ENCODE assay signal across 27 cellular contexts in the genomic region with DNA sequence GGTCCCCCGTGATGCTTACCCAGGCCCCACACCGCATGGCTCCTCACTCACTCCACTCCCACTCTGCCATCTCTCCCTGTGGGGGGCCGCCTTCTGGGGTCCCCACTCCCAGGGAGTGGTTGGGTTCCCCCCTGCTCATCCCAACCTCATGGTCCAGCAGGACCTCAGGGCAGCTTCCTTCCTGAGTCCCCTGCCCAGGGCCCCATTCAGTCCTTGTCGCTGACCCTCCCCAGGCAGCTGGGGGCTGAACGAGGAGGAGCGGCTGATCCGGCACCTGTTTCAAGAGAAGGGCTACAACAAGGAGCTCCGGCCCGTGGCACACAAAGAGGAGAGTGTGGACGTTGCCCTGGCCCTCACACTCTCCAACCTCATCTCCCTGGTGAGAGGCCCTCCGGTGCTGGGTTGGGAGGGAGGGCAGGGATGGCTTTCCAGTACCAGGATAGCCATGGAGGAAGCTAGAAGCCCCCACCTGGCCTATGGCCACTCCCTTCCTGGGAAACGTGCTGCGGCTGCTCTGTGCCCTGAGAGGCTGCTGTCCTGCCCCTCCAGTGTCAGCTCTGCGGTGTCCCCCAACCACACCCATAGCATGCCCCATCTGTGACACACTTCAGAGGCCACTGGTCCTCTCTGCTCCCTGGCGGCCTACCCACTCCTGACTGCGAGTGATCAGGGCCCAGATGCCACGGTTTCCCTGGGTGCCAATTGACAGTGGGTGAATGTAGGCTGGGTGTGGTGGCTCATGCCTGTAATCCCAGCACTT. TPM values are rescaled to one million over a fixed set of nuclear protein-coding genes. Genes with fewer than 3 reads are reported as not detected.
"Had no signal": no experiment of that assay in that cellular context is flagged by ENCODE, and none has a peak within 500 bp of the region (broad histone marks: within the 10 kb centered on the region; RNA-seq: fewer than 3 reads in every experiment).

No MANE protein-coding gene starts in this region.

- H3K27ac Mint-ChIP-seq: activated CD4-positive, alpha-beta memory T cell treated with anti-CD3 and anti-CD28 coated beads, Interleukin-2, amount 10 ng/mL, durations not matched to agents 7 days and 5 days; activated CD4-positive, alpha-beta T cell treated with anti-CD3 and anti-CD28 coated beads for 36 hours; activated naive CD4-positive, alpha-beta T cell treated with anti-CD3 and anti-CD28 coated beads, Interleukin-2, amount 10 ng/mL, durations not matched to agents 7 days and 5 days; activated naive CD8-positive, alpha-beta T cell treated with anti-CD3 and anti-CD28 coated beads, Interleukin-2, amount 50 U/mL, for 24 hours; endodermal cell; stimulated activated memory B cell treated with anti-CD40 and anti-IgM and Interleukin-4, amounts not matched to agents 10 μg/mL and 1 μg/mL and 100 μg/mL, for 72 hours; T-helper 2 cell treated with Interferon-gamma antibody and Interleukin-4, amounts not matched to agents 5 μg/mL and 100 μg/mL, for 36 hours had no signal

- H3K4me1 Mint-ChIP-seq: endodermal cell had no signal

- H3K4me3 ChIP-seq: colonic mucosa, heart right ventricle, mucosa of descending colon, spleen, testis, upper lobe of left lung had no signal

- H3K36me3 Mint-ChIP-seq: activated naive CD4-positive, alpha-beta T cell treated with anti-CD3 and anti-CD28 coated beads, Interleukin-2, amount 10 ng/mL, durations not matched to agents 7 days and 5 days; brain; stimulated activated memory B cell treated with anti-CD40 and anti-IgM and Interleukin-4, amounts not matched to agents 10 μg/mL and 1 μg/mL and 100 μg/mL, for 72 hours had no signal

- ATAC-seq: activated CD4-positive, alpha-beta T cell treated with anti-CD3 and anti-CD28 coated beads for 36 hours; activated naive CD8-positive, alpha-beta T cell treated with anti-CD3 and anti-CD28 coated beads, Interleukin-2, amount 50 U/mL, for 24 hours; mucosa of descending colon; naive thymus-derived CD8-positive, alpha-beta T cell; stimulated activated memory B cell treated with anti-CD40 and anti-IgM and Interleukin-4, amounts not matched to agents 10 μg/mL and 1 μg/mL and 100 μg/mL, for 72 hours had no signal

- DNase-seq: activated CD4-positive, alpha-beta memory T cell treated with anti-CD3 and anti-CD28 coated beads, Interleukin-2, amount 10 ng/mL, durations not matched to agents 7 days and 5 days; activated CD4-positive, alpha-beta T cell treated with anti-CD3 and anti-CD28 coated beads for 36 hours; activated effector memory CD4-positive, alpha-beta T cell treated with Interleukin-2 at 50 U/mL for 16 hours; activated naive CD4-positive, alpha-beta T cell treated with anti-CD3 and anti-CD28 coated beads, Interleukin-2, amount 10 ng/mL, durations not matched to agents 7 days and 5 days; activated naive CD8-positive, alpha-beta T cell treated with anti-CD3 and anti-CD28 coated beads, Interleukin-2, amount 50 U/mL, for 24 hours; activated T-cell treated with anti-CD3 and anti-CD28 coated beads, Interleukin-2, amount 50 U/mL, for 48 hours; central memory CD4-positive, alpha-beta T cell; colonic mucosa; foreskin melanocyte; mesenchymal stem cell; spleen; stimulated activated CD4-positive, alpha-beta T cell treated with anti-CD3 and anti-CD28 coated beads, Interleukin-4, amount 100 ng/mL, for 4 hours; SW 1271 had no signal

- H3K4me3 Mint-ChIP-seq: activated CD4-positive, alpha-beta memory T cell treated with anti-CD3 and anti-CD28 coated beads, Interleukin-2, amount 10 ng/mL, durations not matched to agents 7 days and 5 days; activated CD4-positive, alpha-beta T cell treated with anti-CD3 and anti-CD28 coated beads for 36 hours; activated naive CD4-positive, alpha-beta T cell treated with anti-CD3 and anti-CD28 coated beads, Interleukin-2, amount 10 ng/mL, durations not matched to agents 7 days and 5 days; activated naive CD8-positive, alpha-beta T cell treated with anti-CD3 and anti-CD28 coated beads, Interleukin-2, amount 50 U/mL, for 24 hours; endodermal cell; stimulated activated memory B cell treated with anti-CD40 and anti-IgM and Interleukin-4, amounts not matched to agents 10 μg/mL and 1 μg/mL and 100 μg/mL, for 72 hours; T-helper 2 cell treated with Interferon-gamma antibody and Interleukin-4, amounts not matched to agents 5 μg/mL and 100 μg/mL, for 36 hours had no signal

- H3K9me3 Mint-ChIP-seq: activated CD4-positive, alpha-beta memory T cell treated with anti-CD3 and anti-CD28 coated beads, Interleukin-2, amount 10 ng/mL, durations not matched to agents 7 days and 5 days; activated naive CD4-positive, alpha-beta T cell treated with anti-CD3 and anti-CD28 coated beads, Interleukin-2, amount 10 ng/mL, durations not matched to agents 7 days and 5 days; activated naive CD8-positive, alpha-beta T cell treated with anti-CD3 and anti-CD28 coated beads, Interleukin-2, amount 50 U/mL, for 24 hours; endodermal cell; naive thymus-derived CD8-positive, alpha-beta T cell; stimulated activated memory B cell treated with anti-CD40 and anti-IgM and Interleukin-4, amounts not matched to agents 10 μg/mL and 1 μg/mL and 100 μg/mL, for 72 hours; T-helper 2 cell treated with Interferon-gamma antibody and Interleukin-4, amounts not matched to agents 5 μg/mL and 100 μg/mL, for 36 hours had no signal

- H3K27me3 ChIP-seq: testis had no signal

- H3K36me3 ChIP-seq: colonic mucosa, heart right ventricle, spleen, upper lobe of left lung had no signal

RNA-seq across cellular contexts. Expression of gene CHRND, which starts 0.5 kb away (rescaled TPM):
- total RNA-seq: activated CD4-positive, alpha-beta memory T cell treated with anti-CD3 and anti-CD28 coated beads, Interleukin-2, amount 10 ng/mL, durations not matched to agents 7 days and 5 days; activated CD4-positive, alpha-beta T cell treated with anti-CD3 and anti-CD28 coated beads for 36 hours; colonic mucosa; epithelial cell of proximal tubule; fibroblast of lung; kidney epithelial cell; lower leg skin; mucosa of descending colon; naive thymus-derived CD8-positive, alpha-beta T cell; renal cortical epithelial cell; upper lobe of left lung had no signal

RNA-seq across cellular contexts. Expression of gene PRSS56, which starts 6.3 kb away (rescaled TPM):
- total RNA-seq: activated CD4-positive, alpha-beta memory T cell treated with anti-CD3 and anti-CD28 coated beads, Interleukin-2, amount 10 ng/mL, durations not matched to agents 7 days and 5 days; activated CD4-positive, alpha-beta T cell treated with anti-CD3 and anti-CD28 coated beads for 36 hours; colonic mucosa; endodermal cell; epithelial cell of proximal tubule; fibroblast of lung; kidney epithelial cell; lower leg skin; mucosa of descending colon; naive thymus-derived CD8-positive, alpha-beta T cell; renal cortical epithelial cell; upper lobe of left lung had no signal

RNA-seq across cellular contexts. Expression of gene CHRNG, which starts 13.0 kb away (rescaled TPM):
- total RNA-seq: activated CD4-positive, alpha-beta memory T cell treated with anti-CD3 and anti-CD28 coated beads, Interleukin-2, amount 10 ng/mL, durations not matched to agents 7 days and 5 days; activated CD4-positive, alpha-beta T cell treated with anti-CD3 and anti-CD28 coated beads for 36 hours; colonic mucosa; endodermal cell; epithelial cell of proximal tubule; fibroblast of lung; heart right ventricle; kidney epithelial cell; lower leg skin; mucosa of descending colon; naive thymus-derived CD8-positive, alpha-beta T cell; renal cortical epithelial cell; spleen; testis; upper lobe of left lung had no signal
